8 cellular contexts compared by ENCODE assay signal in the genomic region with DNA sequence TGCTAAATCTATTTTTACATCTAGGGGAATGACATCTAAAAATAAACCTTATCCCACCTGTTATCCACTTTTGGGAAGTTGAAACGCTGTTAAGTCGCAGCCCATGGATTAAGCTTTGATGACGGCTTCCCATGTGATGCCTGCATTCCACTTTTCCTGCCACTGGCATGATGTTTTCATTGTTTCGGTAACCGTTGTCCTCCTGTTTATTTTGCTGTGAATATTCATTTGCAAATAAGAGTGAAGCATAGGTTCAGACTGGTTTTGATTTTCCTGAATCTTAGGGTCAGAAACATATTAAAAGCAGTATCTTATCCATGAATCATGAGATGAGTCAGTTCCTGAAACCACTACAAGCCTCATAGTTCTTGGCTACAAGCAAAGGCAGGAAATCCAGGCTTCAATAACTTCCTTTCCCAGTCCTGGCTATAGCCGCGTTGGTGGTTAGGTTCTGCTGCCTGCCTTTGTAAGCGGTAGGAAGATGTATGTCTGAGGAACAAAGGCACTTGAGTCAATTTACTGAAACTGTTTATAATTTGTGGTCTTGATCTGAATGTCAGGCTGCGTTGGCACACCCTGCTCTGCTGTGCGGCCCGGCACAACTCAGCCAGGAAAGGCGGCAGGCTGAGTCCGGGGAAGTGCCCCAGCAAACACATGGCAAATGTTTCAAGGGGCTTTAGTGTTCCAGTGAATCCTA.
DNase-seq lines count a peak whose midpoint lies in the region; ATAC-seq and TF ChIP-seq lines count a peak whose summit lies in the region.

No MANE protein-coding gene starts in this region.

- no peak for ATAC-seq in HG03095 (IDR thresholded peaks at IDR 0.05; ENCODE audit: unreplicated experiment)

- in situ Hi-C loops in GM13976 (cut with MboI; ENCODE audit: low sequenced_read_pairs, unreplicated experiment) = no loop called here

- TF ChIP-seq CTCF in C4-2B (conservative IDR thresholded peaks at IDR 0.05) (no peak), fibroblast of mammary gland (conservative IDR thresholded peaks at IDR 0.05; ENCODE audit: control insufficient read depth, insufficient read depth, low read depth, low read length) (no peak), GM10266 (IDR thresholded peaks at IDR 0.05; ENCODE audit: control insufficient read depth, insufficient read depth, low read depth, missing control alignments) (no peak), GM13976 (IDR thresholded peaks at IDR 0.05; ENCODE audit: borderline replicate concordance, control extremely low read depth, extremely low read depth, insufficient read depth, missing control alignments) (no peak)

- H3K4me3 ChIP-seq in fibroblast of mammary gland (ENCODE audit: control insufficient read depth, low read depth, low read length) = peak overlapping the region; percentile 28

- DNase-seq in Kasumi-1 (lab: John Stamatoyannopoulos, UW) (peak; percentile 94 to 95), SW 1271 (lab: John Stamatoyannopoulos, UW) (peak; percentile 81 to 96), fibroblast of mammary gland (ENCODE audit: low read depth) (peak; percentile 99), non-pigmented ciliary epithelial cell (ENCODE audit: low read depth) (peak; percentile 96), GM10266 (ENCODE audit: extremely low spot score) (no peak), GM13976 (ENCODE audit: low spot score) (no peak)

- peak overlapping the region; percentile 86 for H3K27ac ChIP-seq in C4-2B

Comparison
In these comparisons a context has a peak if more than half of its experiments do, and no peak if none do; other contexts are left out.
1. DNase-seq: peak in Kasumi-1 (2 of 2), SW 1271 (2 of 2), fibroblast of mammary gland (single experiment) and non-pigmented ciliary epithelial cell (single experiment); none in GM10266 (single experiment) and GM13976 (single experiment).